ENCODE assay signal across 9 cellular contexts in genomic region chr17:76492989-76493501, GRCh38. TPM values are rescaled to one million over a fixed set of nuclear protein-coding genes. Genes with fewer than 3 reads are reported as not detected.
DNase-seq lines count a peak whose midpoint lies in the region; ATAC-seq and TF ChIP-seq lines count a peak whose summit lies in the region.
"Had no signal": no experiment of that assay in that cellular context is flagged by ENCODE, and none has a peak within 500 bp of the region (broad histone marks: within the 10 kb centered on the region; RNA-seq: fewer than 3 reads in every experiment).

No MANE protein-coding gene starts in this region.

- H3K36me3 Mint-ChIP-seq in CD8-positive, alpha-beta memory T cell: peaks cover 0 to 15% (median 0%) of the 10 kb centered on the region in 3 donors
- peaks cover 1% of the 10 kb centered on the region for H3K36me3 Mint-ChIP-seq in activated CD8-positive, alpha-beta memory T cell treated with anti-CD3 and anti-CD28 coated beads, Interleukin-2, amount 10 ng/mL, durations not matched to agents 7 days and 5 days
- no peaks in the 10 kb centered on the region for H3K36me3 Mint-ChIP-seq in neural crest cell (ENCODE audit: low read depth)

- CTCF ChIA-PET in CD8-positive, alpha-beta memory T cell (lab: Charles Lee): interaction anchor here (0.7 to 2.7 kb wide), 12 partner anchors 9 to 189 kb away, joined by 3 to 15 read pairs (median 5); partner anchors contain the start of gene UBE2O
- CTCF ChIA-PET in activated CD8-positive, alpha-beta memory T cell treated with anti-CD3 and anti-CD28 coated beads, Interleukin-2, amount 10 ng/mL, durations not matched to agents 7 days and 5 days (lab: Charles Lee): interaction anchor here (0.6 to 6.8 kb wide), 15 partner anchors 9 to 109 kb away, joined by 3 to 49 read pairs (median 4); partner anchors contain the start of genes AANAT, SPHK1 and UBE2O

- intact Hi-C loops in esophagus muscularis mucosa (cut with DNase I): no loop called here

- H3K4me3 Mint-ChIP-seq in CD8-positive, alpha-beta memory T cell: peak overlapping the region; percentile 78 to 92 (median 90)
- peak overlapping the region; percentile 73 for H3K4me3 Mint-ChIP-seq in activated CD8-positive, alpha-beta memory T cell treated with anti-CD3 and anti-CD28 coated beads, Interleukin-2, amount 10 ng/mL, durations not matched to agents 7 days and 5 days
- no peak overlapping the region for H3K4me3 Mint-ChIP-seq in neural crest cell

- H3K4me1 ChIP-seq in CD8-positive, alpha-beta memory T cell (ENCODE audit: insufficient read depth, low read length): peaks cover 42% of the 10 kb centered on the region
- peaks cover 34 to 42% (median 39%) of the 10 kb centered on the region in 4 donors for H3K4me1 ChIP-seq in esophagus muscularis mucosa

- POLR2A ChIA-PET in CD8-positive, alpha-beta memory T cell (lab: Charles Lee): interaction anchor here (0.6 to 2.3 kb wide), 8 partner anchors 9 to 413 kb away, joined by 3 to 9 read pairs (median 4); partner anchors contain the start of genes RHBDF2 and UBALD2

- H3K9me3 Mint-ChIP-seq in CD8-positive, alpha-beta memory T cell: peaks cover 0 to 2% (median 0%) of the 10 kb centered on the region in 5 donors
- H3K9me3 Mint-ChIP-seq in activated CD8-positive, alpha-beta memory T cell treated with anti-CD3 and anti-CD28 coated beads, Interleukin-2, amount 10 ng/mL, durations not matched to agents 7 days and 5 days (ENCODE audit: low read depth): no peaks in the 10 kb centered on the region
- no peaks in the 10 kb centered on the region for H3K9me3 Mint-ChIP-seq in neural crest cell

- no peaks in the 10 kb centered on the region for H3K27me3 ChIP-seq in CD8-positive, alpha-beta memory T cell (ENCODE audit: insufficient read depth, low read length, poor library complexity, severe bottlenecking)
- H3K27me3 ChIP-seq in esophagus muscularis mucosa: no peaks in the 10 kb centered on the region

- H3K4me3 ChIP-seq in CD8-positive, alpha-beta memory T cell (ENCODE audit: low read length): peak overlapping the region; percentile 51
- peak overlapping the region; percentile 5 to 32 (median 12) for H3K4me3 ChIP-seq in esophagus muscularis mucosa
- H3K4me3 ChIP-seq: K562 had no signal

- peak in 3 of 5 donors; percentile 28 to 41 (median 30) for DNase-seq in CD8-positive, alpha-beta memory T cell
- DNase-seq in KG1 (lab: John Stamatoyannopoulos, UW): peak; percentile 45
- DNase-seq in activated CD8-positive, alpha-beta memory T cell treated with anti-CD3 and anti-CD28 coated beads, Interleukin-2, amount 10 ng/mL, durations not matched to agents 7 days and 5 days: peak; percentile 75
- DNase-seq in esophagus muscularis mucosa (ENCODE audit: extremely low spot score): no peak
- DNase-seq in neural crest cell (ENCODE audit: low read depth, low spot score): no peak
- DNase-seq in T-helper 9 cell: no peak
- DNase-seq in SK-N-DZ (ENCODE audit: low spot score): no peak

- H3K27ac ChIP-seq in CD8-positive, alpha-beta memory T cell (ENCODE audit: low read depth, low read length): peak overlapping the region; percentile 72
- H3K27ac ChIP-seq in esophagus muscularis mucosa (replicated peaks in 1 of 4): peak overlapping the region; percentile 61 to 67 (median 65)

- no peaks in the 10 kb centered on the region for H3K9me3 ChIP-seq in CD8-positive, alpha-beta memory T cell (ENCODE audit: low read length)
- H3K9me3 ChIP-seq in esophagus muscularis mucosa: no peaks in the 10 kb centered on the region

- TF ChIP-seq CTCF in esophagus muscularis mucosa (IDR thresholded peaks at IDR 0.05) (no peak), neural crest cell (conservative IDR thresholded peaks at IDR 0.05) (no peak)

- peak overlapping the region; percentile 82 to 99 (median 98) for H3K27ac Mint-ChIP-seq in CD8-positive, alpha-beta memory T cell
- H3K27ac Mint-ChIP-seq in activated CD8-positive, alpha-beta memory T cell treated with anti-CD3 and anti-CD28 coated beads, Interleukin-2, amount 10 ng/mL, durations not matched to agents 7 days and 5 days: peak overlapping the region; percentile 98
- peak overlapping the region; percentile 19 for H3K27ac Mint-ChIP-seq in neural crest cell (ENCODE audit: unreplicated experiment)

- no peak for TF ChIP-seq EP300 in esophagus muscularis mucosa (IDR thresholded peaks at IDR 0.05)

- H3K36me3 ChIP-seq in CD8-positive, alpha-beta memory T cell (ENCODE audit: insufficient read depth, low read length): no peaks in the 10 kb centered on the region
- peaks cover 0 to 4% (median 0%) of the 10 kb centered on the region in 4 donors for H3K36me3 ChIP-seq in esophagus muscularis mucosa

- peak; percentile 45 for ATAC-seq in GM19463 (IDR thresholded peaks at IDR 0.05; ENCODE audit: unreplicated experiment)
- ATAC-seq in activated CD8-positive, alpha-beta memory T cell treated with anti-CD3 and anti-CD28 coated beads, Interleukin-2, amount 10 ng/mL, durations not matched to agents 7 days and 5 days: peak; percentile 63
- ATAC-seq: K562 had no signal

- H3K4me1 Mint-ChIP-seq in CD8-positive, alpha-beta memory T cell: peaks cover 56 to 88% (median 57%) of the 10 kb centered on the region in 3 donors
- peaks cover 57% of the 10 kb centered on the region for H3K4me1 Mint-ChIP-seq in activated CD8-positive, alpha-beta memory T cell treated with anti-CD3 and anti-CD28 coated beads, Interleukin-2, amount 10 ng/mL, durations not matched to agents 7 days and 5 days
- peaks cover 14% of the 10 kb centered on the region for H3K4me1 Mint-ChIP-seq in neural crest cell

- no peaks in the 10 kb centered on the region for H3K27me3 Mint-ChIP-seq in CD8-positive, alpha-beta memory T cell
- no peaks in the 10 kb centered on the region for H3K27me3 Mint-ChIP-seq in activated CD8-positive, alpha-beta memory T cell treated with anti-CD3 and anti-CD28 coated beads, Interleukin-2, amount 10 ng/mL, durations not matched to agents 7 days and 5 days
- peaks cover 8% of the 10 kb centered on the region for H3K27me3 Mint-ChIP-seq in neural crest cell (ENCODE audit: low read depth)

- WGBS in esophagus muscularis mucosa: 38% methylated on average over 15 of the region's 15 CpGs

- TF ChIP-seq POLR2A in esophagus muscularis mucosa (IDR thresholded peaks at IDR 0.05; ENCODE audit: low read depth): no peak

RNA-seq across cellular contexts. Expression of gene RHBDF2, which starts 8.2 kb away (rescaled TPM):
- total RNA-seq in CD8-positive, alpha-beta memory T cell: 10 to 100 TPM; 38.2 to 42.5 TPM
- 38.4 TPM for polyA plus RNA-seq in CD8-positive, alpha-beta memory T cell
- total RNA-seq in activated CD8-positive, alpha-beta memory T cell treated with anti-CD3 and anti-CD28 coated beads, Interleukin-2, amount 10 ng/mL, durations not matched to agents 7 days and 5 days: 10 to 100 TPM; 29.6 to 42.1 TPM
- total RNA-seq in esophagus muscularis mucosa (10 to 100 TPM; 12.9 to 22.5 (median 15.4) TPM), neural crest cell (2.0 and 3.6 TPM in 2 replicates)
- polyA plus RNA-seq in SK-N-DZ (2014; cell fraction: cytosol; rRNA removed): 0.08 and 1.0 TPM in 2 replicates
- polyA plus RNA-seq in SK-N-DZ (2014; cell fraction: nucleus; rRNA removed): 0.56 and 0.89 TPM in 2 replicates

RNA-seq across cellular contexts. Expression of gene AANAT, which starts 25.6 kb away (rescaled TPM):
- total RNA-seq in CD8-positive, alpha-beta memory T cell: not detected
- polyA plus RNA-seq in CD8-positive, alpha-beta memory T cell: not detected
- not detected for total RNA-seq in activated CD8-positive, alpha-beta memory T cell treated with anti-CD3 and anti-CD28 coated beads, Interleukin-2, amount 10 ng/mL, durations not matched to agents 7 days and 5 days
- not detected for total RNA-seq in esophagus muscularis mucosa
- 0.39 TPM in 1 of 2 replicates, not detected in the other for total RNA-seq in neural crest cell
- polyA plus RNA-seq in SK-N-DZ (2014; cell fraction: cytosol; rRNA removed): not detected in 2 replicates
- not detected in 2 replicates for polyA plus RNA-seq in SK-N-DZ (2014; cell fraction: nucleus; rRNA removed)
- total RNA-seq: K562 had no signal
- polyA plus RNA-seq: K562 had no signal

RNA-seq across cellular contexts. Expression of gene UBE2O, which starts 40.1 kb away (rescaled TPM):
- total RNA-seq in CD8-positive, alpha-beta memory T cell: 10 to 100 TPM; 33.6 to 35.0 TPM
- polyA plus RNA-seq in CD8-positive, alpha-beta memory T cell: 14.9 TPM
- 10 to 100 TPM; 30.2 to 34.7 TPM for total RNA-seq in activated CD8-positive, alpha-beta memory T cell treated with anti-CD3 and anti-CD28 coated beads, Interleukin-2, amount 10 ng/mL, durations not matched to agents 7 days and 5 days
- total RNA-seq in esophagus muscularis mucosa: 10 to 100 TPM; 14.1 to 21.7 (median 19.0) TPM
- total RNA-seq in neural crest cell: 70.0 and 71.4 TPM in 2 replicates
- 24.6 and 32.0 TPM in 2 replicates for polyA plus RNA-seq in SK-N-DZ (2014; cell fraction: cytosol; rRNA removed)
- polyA plus RNA-seq in SK-N-DZ (2014; cell fraction: nucleus; rRNA removed): 41.7 and 53.0 TPM in 2 replicates

RNA-seq across cellular contexts. Expression of gene CYGB, which starts 44.5 kb away (rescaled TPM):
- not detected for total RNA-seq in CD8-positive, alpha-beta memory T cell
- polyA plus RNA-seq in CD8-positive, alpha-beta memory T cell: 0.23 TPM
- total RNA-seq in activated CD8-positive, alpha-beta memory T cell treated with anti-CD3 and anti-CD28 coated beads, Interleukin-2, amount 10 ng/mL, durations not matched to agents 7 days and 5 days: not detected
- total RNA-seq in esophagus muscularis mucosa: 10 to 100 TPM; 10.8 to 23.5 (median 20.7) TPM
- total RNA-seq in neural crest cell: 8.6 and 8.7 TPM in 2 replicates
- polyA plus RNA-seq in SK-N-DZ (2014; cell fraction: cytosol; rRNA removed): 0.93 and 4.2 TPM in 2 replicates
- polyA plus RNA-seq in SK-N-DZ (2014; cell fraction: nucleus; rRNA removed): 1.4 and 2.7 TPM in 2 replicates

RNA-seq across cellular contexts. Expression of gene PRCD, which starts 46.8 kb away (rescaled TPM):
- under 1 TPM; 0.38 to 0.53 TPM for total RNA-seq in CD8-positive, alpha-beta memory T cell
- polyA plus RNA-seq in CD8-positive, alpha-beta memory T cell: 1.2 TPM
- total RNA-seq in activated CD8-positive, alpha-beta memory T cell treated with anti-CD3 and anti-CD28 coated beads, Interleukin-2, amount 10 ng/mL, durations not matched to agents 7 days and 5 days: not detected
- total RNA-seq in esophagus muscularis mucosa: 1 to 10 TPM; 1.2 to 5.1 (median 3.8) TPM
- 0.41 and 0.75 TPM in 2 replicates for total RNA-seq in neural crest cell
- 20.7 and 26.4 TPM in 2 replicates for polyA plus RNA-seq in SK-N-DZ (2014; cell fraction: cytosol; rRNA removed)
- 20.8 and 32.3 TPM in 2 replicates for polyA plus RNA-seq in SK-N-DZ (2014; cell fraction: nucleus; rRNA removed)
- total RNA-seq: K562 had no signal

Comparison
In these comparisons a context has a peak if more than half of its experiments do, and no peak if none do; other contexts are left out.
1. DNase-seq: peak in CD8-positive, alpha-beta memory T cell (3 of 5), KG1 (single experiment) and activated CD8-positive, alpha-beta memory T cell treated with anti-CD3 and anti-CD28 coated beads, Interleukin-2, amount 10 ng/mL, durations not matched to agents 7 days and 5 days (single experiment); none in esophagus muscularis mucosa (single experiment), neural crest cell (single experiment), T-helper 9 cell (single experiment) and SK-N-DZ (single experiment).
2. H3K27ac Mint-ChIP-seq: peak in every context shown above with its lines; median percentile 98 in CD8-positive, alpha-beta memory T cell; 98 in activated CD8-positive, alpha-beta memory T cell treated with anti-CD3 and anti-CD28 coated beads, Interleukin-2, amount 10 ng/mL, durations not matched to agents 7 days and 5 days; 19 in neural crest cell.